ENCODE assay signal across 1 cellular context in the genomic region with DNA sequence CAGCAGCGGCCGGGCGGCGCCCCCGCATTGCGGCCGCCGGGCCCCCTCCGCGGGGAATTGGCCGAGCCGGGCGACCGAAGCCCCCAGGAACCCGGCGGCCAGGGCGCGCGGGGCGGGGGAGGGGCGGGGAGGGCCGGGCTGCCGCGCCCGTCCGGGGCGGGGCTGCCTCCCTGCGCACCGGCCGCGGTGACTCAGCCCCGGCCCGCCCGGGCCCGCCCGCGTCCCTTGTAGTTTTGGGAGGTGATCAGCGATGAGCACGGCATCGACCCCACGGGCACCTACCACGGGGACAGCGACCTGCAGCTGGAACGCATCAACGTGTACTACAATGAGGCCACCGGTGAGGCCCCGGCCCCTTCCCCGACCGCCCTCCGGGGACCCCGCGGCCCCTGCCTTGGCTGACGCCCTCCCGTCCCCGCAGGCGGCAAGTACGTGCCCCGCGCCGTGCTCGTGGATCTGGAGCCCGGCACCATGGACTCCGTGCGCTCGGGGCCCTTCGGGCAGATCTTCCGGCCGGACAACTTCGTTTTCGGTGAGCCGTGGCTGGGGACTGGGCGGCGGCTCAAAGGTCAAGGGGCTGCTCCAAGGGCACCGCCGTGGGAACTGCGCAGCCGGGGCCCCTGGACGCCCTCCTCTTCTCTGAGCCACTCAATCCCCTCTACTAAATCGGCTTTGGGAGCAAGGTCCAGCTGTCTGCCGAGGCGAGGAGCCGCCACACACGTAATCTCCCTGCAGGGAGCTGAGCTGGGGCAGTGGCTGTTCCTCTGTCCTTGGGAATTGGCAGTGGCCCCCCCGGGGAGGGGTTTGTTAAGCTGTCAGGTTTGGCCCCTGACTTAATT.
TF ChIP-seq lines count a peak whose summit lies in the region.

No MANE protein-coding gene starts in this region.

TF ChIP-seq in HepG2, 621 proteins besides CTCF, POLR2A, EP300 and RAD21 (continued from another document and continues in another):
- TF ChIP-seq, protein P1, sequence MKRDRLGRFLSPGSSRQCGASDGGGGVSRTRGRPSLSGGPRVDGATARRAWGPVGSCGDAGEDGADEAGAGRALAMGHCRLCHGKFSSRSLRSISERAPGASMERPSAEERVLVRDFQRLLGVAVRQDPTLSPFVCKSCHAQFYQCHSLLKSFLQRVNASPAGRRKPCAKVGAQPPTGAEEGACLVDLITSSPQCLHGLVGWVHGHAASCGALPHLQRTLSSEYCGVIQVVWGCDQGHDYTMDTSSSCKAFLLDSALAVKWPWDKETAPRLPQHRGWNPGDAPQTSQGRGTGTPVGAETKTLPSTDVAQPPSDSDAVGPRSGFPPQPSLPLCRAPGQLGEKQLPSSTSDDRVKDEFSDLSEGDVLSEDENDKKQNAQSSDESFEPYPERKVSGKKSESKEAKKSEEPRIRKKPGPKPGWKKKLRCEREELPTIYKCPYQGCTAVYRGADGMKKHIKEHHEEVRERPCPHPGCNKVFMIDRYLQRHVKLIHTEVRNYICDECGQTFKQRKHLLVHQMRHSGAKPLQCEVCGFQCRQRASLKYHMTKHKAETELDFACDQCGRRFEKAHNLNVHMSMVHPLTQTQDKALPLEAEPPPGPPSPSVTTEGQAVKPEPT (CRISPR knock-in tag; IDR thresholded peaks at IDR 0.05; ENCODE audit: low read depth), result 0 out of 2 replicates have a peak, but pooled peaks have one; percentile 23
- TF ChIP-seq MTA3 (CRISPR knock-in tag; IDR thresholded peaks at IDR 0.05) (no peak), ETV6 (CRISPR knock-in tag; conservative IDR thresholded peaks at IDR 0.05) (no peak), KDM5A (IDR thresholded peaks at IDR 0.05; ENCODE audit: borderline replicate concordance, low read length) (no peak), PHF8 (CRISPR knock-in tag; IDR thresholded peaks at IDR 0.05) (no peak), GLMP (CRISPR knock-in tag; IDR thresholded peaks at IDR 0.05; ENCODE audit: borderline replicate concordance) (no peak), RBAK (CRISPR knock-in tag; IDR thresholded peaks at IDR 0.05) (no peak), SPEN (CRISPR knock-in tag; IDR thresholded peaks at IDR 0.05; ENCODE audit: low read depth) (peak; percentile 81), PRMT3 (CRISPR knock-in tag; IDR thresholded peaks at IDR 0.05; ENCODE audit: borderline replicate concordance, low read depth) (no peak), ZNF260 (CRISPR knock-in tag; IDR thresholded peaks at IDR 0.05; ENCODE audit: borderline replicate concordance, low read depth) (no peak), HCFC1 (IDR thresholded peaks at IDR 0.05; ENCODE audit: low read depth, low read length) (no peak), ZNF124 (CRISPR knock-in tag; IDR thresholded peaks at IDR 0.05) (no peak), JUNB (CRISPR knock-in tag; IDR thresholded peaks at IDR 0.05; ENCODE audit: borderline replicate concordance) (no peak), SAFB2 (CRISPR knock-in tag; IDR thresholded peaks at IDR 0.05; ENCODE audit: borderline replicate concordance, low read depth) (no peak), HOXA3 (CRISPR knock-in tag; IDR thresholded peaks at IDR 0.05) (peak; percentile 60), SIX1 (CRISPR knock-in tag; IDR thresholded peaks at IDR 0.05; ENCODE audit: borderline replicate concordance) (no peak), ZFP36L2 (CRISPR knock-in tag; IDR thresholded peaks at IDR 0.05) (no peak), MED8 (CRISPR knock-in tag; IDR thresholded peaks at IDR 0.05; ENCODE audit: insufficient replicate concordance) (peak; percentile 23), EHMT2 (IDR thresholded peaks at IDR 0.05; ENCODE audit: borderline replicate concordance, low read depth, low read length) (no peak), ZNF780A (CRISPR knock-in tag; IDR thresholded peaks at IDR 0.05) (no peak), FOXP1 (IDR thresholded peaks at IDR 0.05) (no peak), FOXP1 (CRISPR knock-in tag; IDR thresholded peaks at IDR 0.05) (no peak), ZNF318 (CRISPR knock-in tag; IDR thresholded peaks at IDR 0.05) (no peak), NBN (conservative IDR thresholded peaks at IDR 0.05) (no peak), ZEB1 (IDR thresholded peaks at IDR 0.05; ENCODE audit: insufficient replicate concordance, low read depth) (no peak), ZNF850 (CRISPR knock-in tag; conservative IDR thresholded peaks at IDR 0.05) (no peak), MTA1 (CRISPR knock-in tag; IDR thresholded peaks at IDR 0.05; ENCODE audit: borderline replicate concordance) (peak; percentile 62; the same call in 1 of the 2 replicates), ZNF496 (CRISPR knock-in tag; IDR thresholded peaks at IDR 0.05; ENCODE audit: insufficient replicate concordance) (no peak), ZFYVE20 (CRISPR knock-in tag; IDR thresholded peaks at IDR 0.05; ENCODE audit: borderline replicate concordance, low read depth) (no peak), ZNF207 (IDR thresholded peaks at IDR 0.05; ENCODE audit: borderline replicate concordance) (no peak), TAF1 (CRISPR knock-in tag; IDR thresholded peaks at IDR 0.05) (peak; percentile 30; the same call in 1 of the 2 replicates), SNAPC5 (CRISPR knock-in tag; IDR thresholded peaks at IDR 0.05; ENCODE audit: borderline replicate concordance) (no peak), FOXO1 (CRISPR knock-in tag; IDR thresholded peaks at IDR 0.05) (no peak), ZMYM4 (CRISPR knock-in tag; IDR thresholded peaks at IDR 0.05) (no peak), KLF13 (CRISPR knock-in tag; IDR thresholded peaks at IDR 0.05) (no peak), RXRB (CRISPR knock-in tag; IDR thresholded peaks at IDR 0.05; ENCODE audit: borderline replicate concordance) (no peak), SP2 (CRISPR knock-in tag; IDR thresholded peaks at IDR 0.05) (peak; percentile 59; the same call in 1 of the 2 replicates), KAT7 (CRISPR knock-in tag; IDR thresholded peaks at IDR 0.05; ENCODE audit: borderline replicate concordance) (peak; percentile 48; the same call in 1 of the 2 replicates), MXD4 (CRISPR knock-in tag; IDR thresholded peaks at IDR 0.05) (0 out of 2 replicates have a peak, but pooled peaks have one; percentile 44), ZNF460 (CRISPR knock-in tag; IDR thresholded peaks at IDR 0.05; ENCODE audit: borderline replicate concordance) (no peak), TMF1 (CRISPR knock-in tag; IDR thresholded peaks at IDR 0.05; ENCODE audit: low read depth) (no peak; the same call in 1 of the 2 replicates), SETDB1 (CRISPR knock-in tag; IDR thresholded peaks at IDR 0.05; ENCODE audit: borderline replicate concordance) (no peak), ZNF75D (CRISPR knock-in tag; IDR thresholded peaks at IDR 0.05; ENCODE audit: borderline replicate concordance) (no peak), JUN (CRISPR knock-in tag; IDR thresholded peaks at IDR 0.05) (no peak), RCOR2 (CRISPR knock-in tag; IDR thresholded peaks at IDR 0.05) (no peak), GATAD1 (CRISPR knock-in tag; IDR thresholded peaks at IDR 0.05) (0 out of 2 replicates have a peak, but pooled peaks have one; percentile 43), PHF5A (CRISPR knock-in tag; IDR thresholded peaks at IDR 0.05; ENCODE audit: low read depth, unreplicated experiment) (no peak)
- TF ChIP-seq, protein P2, sequence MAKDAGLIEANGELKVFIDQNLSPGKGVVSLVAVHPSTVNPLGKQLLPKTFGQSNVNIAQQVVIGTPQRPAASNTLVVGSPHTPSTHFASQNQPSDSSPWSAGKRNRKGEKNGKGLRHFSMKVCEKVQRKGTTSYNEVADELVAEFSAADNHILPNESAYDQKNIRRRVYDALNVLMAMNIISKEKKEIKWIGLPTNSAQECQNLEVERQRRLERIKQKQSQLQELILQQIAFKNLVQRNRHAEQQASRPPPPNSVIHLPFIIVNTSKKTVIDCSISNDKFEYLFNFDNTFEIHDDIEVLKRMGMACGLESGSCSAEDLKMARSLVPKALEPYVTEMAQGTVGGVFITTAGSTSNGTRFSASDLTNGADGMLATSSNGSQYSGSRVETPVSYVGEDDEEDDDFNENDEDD (CRISPR knock-in tag; IDR thresholded peaks at IDR 0.05; ENCODE audit: borderline replicate concordance), result no peak
- TF ChIP-seq, protein P3, sequence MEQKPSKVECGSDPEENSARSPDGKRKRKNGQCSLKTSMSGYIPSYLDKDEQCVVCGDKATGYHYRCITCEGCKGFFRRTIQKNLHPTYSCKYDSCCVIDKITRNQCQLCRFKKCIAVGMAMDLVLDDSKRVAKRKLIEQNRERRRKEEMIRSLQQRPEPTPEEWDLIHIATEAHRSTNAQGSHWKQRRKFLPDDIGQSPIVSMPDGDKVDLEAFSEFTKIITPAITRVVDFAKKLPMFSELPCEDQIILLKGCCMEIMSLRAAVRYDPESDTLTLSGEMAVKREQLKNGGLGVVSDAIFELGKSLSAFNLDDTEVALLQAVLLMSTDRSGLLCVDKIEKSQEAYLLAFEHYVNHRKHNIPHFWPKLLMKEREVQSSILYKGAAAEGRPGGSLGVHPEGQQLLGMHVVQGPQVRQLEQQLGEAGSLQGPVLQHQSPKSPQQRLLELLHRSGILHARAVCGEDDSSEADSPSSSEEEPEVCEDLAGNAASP (CRISPR knock-in tag; IDR thresholded peaks at IDR 0.05; ENCODE audit: borderline replicate concordance), result peak; percentile 49; the same call in 1 of the 2 replicates
- TF ChIP-seq, protein P4, sequence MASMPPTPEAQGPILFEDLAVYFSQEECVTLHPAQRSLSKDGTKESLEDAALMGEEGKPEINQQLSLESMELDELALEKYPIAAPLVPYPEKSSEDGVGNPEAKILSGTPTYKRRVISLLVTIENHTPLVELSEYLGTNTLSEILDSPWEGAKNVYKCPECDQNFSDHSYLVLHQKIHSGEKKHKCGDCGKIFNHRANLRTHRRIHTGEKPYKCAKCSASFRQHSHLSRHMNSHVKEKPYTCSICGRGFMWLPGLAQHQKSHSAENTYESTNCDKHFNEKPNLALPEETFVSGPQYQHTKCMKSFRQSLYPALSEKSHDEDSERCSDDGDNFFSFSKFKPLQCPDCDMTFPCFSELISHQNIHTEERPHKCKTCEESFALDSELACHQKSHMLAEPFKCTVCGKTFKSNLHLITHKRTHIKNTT (CRISPR knock-in tag; IDR thresholded peaks at IDR 0.05), result no peak
- TF ChIP-seq, protein P5, sequence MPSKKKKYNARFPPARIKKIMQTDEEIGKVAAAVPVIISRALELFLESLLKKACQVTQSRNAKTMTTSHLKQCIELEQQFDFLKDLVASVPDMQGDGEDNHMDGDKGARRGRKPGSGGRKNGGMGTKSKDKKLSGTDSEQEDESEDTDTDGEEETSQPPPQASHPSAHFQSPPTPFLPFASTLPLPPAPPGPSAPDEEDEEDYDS (CRISPR knock-in tag; IDR thresholded peaks at IDR 0.05), result peak; percentile 24; the same call in 1 of the 2 replicates
